21 cellular contexts compared by ENCODE assay signal in the genomic region with DNA sequence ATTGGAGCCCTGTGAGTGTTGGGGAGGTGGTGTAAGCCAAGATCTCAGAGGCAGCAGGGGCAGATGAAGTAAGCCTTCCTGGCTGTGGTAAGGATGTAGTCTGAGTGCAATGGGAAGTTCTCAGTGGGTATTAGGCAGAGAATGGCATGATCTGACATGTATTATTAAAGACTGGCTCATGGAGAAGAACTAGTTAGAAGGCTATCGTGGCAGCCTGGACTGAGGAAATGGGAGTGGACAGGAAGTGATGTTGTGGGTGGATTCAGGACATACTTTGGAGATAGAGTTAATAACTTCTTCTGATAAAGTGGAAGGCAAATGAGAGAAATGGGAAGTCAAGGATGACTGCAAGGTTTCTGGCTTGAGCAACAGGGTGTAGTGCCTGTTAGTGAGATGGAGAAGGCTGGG.
DNase-seq lines count a peak whose midpoint lies in the region; ATAC-seq, FAIRE-seq and TF ChIP-seq lines count a peak whose summit lies in the region.
"Had no signal": no experiment of that assay in that cellular context is flagged by ENCODE, and none has a peak within 500 bp of the region (broad histone marks: within the 10 kb centered on the region; RNA-seq: fewer than 3 reads in every experiment).

No MANE protein-coding gene starts in this region.

- H3K4ac ChIP-seq in IMR-90 (ENCODE audit: low read depth, low read length), result no peak overlapping the region
- H3K4ac ChIP-seq in H1 (replicated peaks; ENCODE audit: insufficient read length, low read depth, low read length), result no peak overlapping the region
- H3K4ac ChIP-seq in neuronal stem cell (ENCODE audit: low read length), result no peak overlapping the region

- DNase-seq in IMR-90 (peak; percentile 16), OCI-M1 (lab: John Stamatoyannopoulos, UW) (peak; percentile 28), H1 (ENCODE audit: low read depth in 1 of 2, low spot score in 2 of 2) (no peak), neuronal stem cell (ENCODE audit: low spot score) (no peak), GM10248 (ENCODE audit: extremely low spot score) (no peak), ureter (ENCODE audit: low spot score) (no peak), activated gamma-delta T cell (lab: John Stamatoyannopoulos, UW) (no peak)
- no peak for DNase-seq in activated CD4-positive, alpha-beta T cell treated with anti-CD3 and anti-CD28 coated beads, Interleukin-2, amount 50 U/mL, for 1 hour
- DNase-seq: activated naive CD4-positive, alpha-beta T cell; GDM1; KBM-7; NCI-H1092 treated with DMSO at 0.1 percent for 48 hours; NCI-H748 treated with DMSO at 0.1 percent for 48 hours; Peyer's patch; posterior cingulate gyrus; small intestine; stimulated activated CD8-positive, alpha-beta memory T cell treated with anti-CD3 and anti-CD28 coated beads, Interleukin-4, amount 100 ng/mL, for 48 hours had no signal

- in situ Hi-C loops in IMR-90 (cut with MboI; ENCODE audit: low sequenced_read_pairs), result no loop called here

- no peak for FAIRE-seq in H1 (lab: Jason Lieb, UNC)
- FAIRE-seq: colon, GM12891, small intestine, TTC549 had no signal

- H3K9ac ChIP-seq in IMR-90 (ENCODE audit: low read depth, low read length) (no peak overlapping the region), H1 (replicated peaks in 1 of 4; ENCODE audit: extremely low read depth in 1 of 4, low read depth in 3 of 4, low read length in 3 of 4) (no peak overlapping the region), neuronal stem cell (ENCODE audit: low read depth, low read length, poor library complexity) (no peak overlapping the region)

- H2AK9ac ChIP-seq in IMR-90 (replicated peaks; ENCODE audit: low read depth, low read length, poor library complexity), result no peak overlapping the region

- H4K5ac ChIP-seq in IMR-90 (ENCODE audit: low read depth, low read length) (peak overlapping the region; percentile 45; the same call in 1 of the 2 replicates), H1 (ENCODE audit: insufficient read length, low read depth, low read length) (no peak overlapping the region)

- H3K36me3 ChIP-seq in IMR-90 (ENCODE audit: control insufficient read depth, insufficient read depth, low read length) (no peaks in the 10 kb centered on the region), H1 (ENCODE audit: control insufficient read depth in 2 of 4, insufficient read depth in 4 of 4, low read length in 3 of 4) (no peaks in the 10 kb centered on the region; a peak in 1 of 8 replicates), neuronal stem cell (replicated peaks in 1 of 2; ENCODE audit: control insufficient read depth in 2 of 2, insufficient read depth in 2 of 2, low read length in 2 of 2) (no peaks in the 10 kb centered on the region)
- H3K36me3 ChIP-seq: Peyer's patch had no signal

- no peak for TF ChIP-seq CTCF in IMR-90 (conservative IDR thresholded peaks at IDR 0.05; ENCODE audit: low read depth, low read length)
- no peak for TF ChIP-seq CTCF in H1 (IDR thresholded peaks at IDR 0.05; ENCODE audit: control extremely low read depth in 1 of 3, insufficient read depth in 1 of 3, low read depth in 1 of 3, low read length in 3 of 3)
- TF ChIP-seq CTCF in GM10248 (IDR thresholded peaks at IDR 0.05; ENCODE audit: control extremely low read depth, extremely low read depth, low read depth, missing control alignments), result no peak

- H4K20me1 ChIP-seq in IMR-90 (ENCODE audit: insufficient read depth, low read length) (no peaks in the 10 kb centered on the region), H1 (replicated peaks in 1 of 2; ENCODE audit: control insufficient read depth in 1 of 2, insufficient read depth in 2 of 2, low read length in 2 of 2) (no peaks in the 10 kb centered on the region)

- H3K27me3 ChIP-seq in IMR-90 (ENCODE audit: control insufficient read depth, insufficient read depth, low read length) (no peaks in the 10 kb centered on the region), H1 (replicated peaks in 1 of 4; ENCODE audit: control insufficient read depth in 3 of 4, extremely low read depth in 1 of 4, insufficient read depth in 3 of 4, low read length in 3 of 4) (no peaks in the 10 kb centered on the region), neuronal stem cell (ENCODE audit: control insufficient read depth in 3 of 3, insufficient read depth in 3 of 3, low read depth in 1 of 3, low read length in 3 of 3) (peaks cover 0 to 4% (median 0%) of the 10 kb centered on the region in 3 experiments)
- H3K27me3 ChIP-seq: Peyer's patch had no signal

- H3K4me3 ChIP-seq in IMR-90 (ENCODE audit: insufficient read depth, low read depth, low read length), result no peak overlapping the region
- H3K4me3 ChIP-seq in H1 (ENCODE audit: extremely low read depth in 1 of 4, insufficient read depth in 2 of 4, low read depth in 3 of 4, low read length in 4 of 4), result no peak overlapping the region
- H3K4me3 ChIP-seq in neuronal stem cell (ENCODE audit: low read length in 2 of 2), result no peak overlapping the region
- H3K4me3 ChIP-seq: Peyer's patch had no signal

- no peak for TF ChIP-seq POLR2A in IMR-90 (IDR thresholded peaks at IDR 0.05; ENCODE audit: low read depth, low read length)
- TF ChIP-seq POLR2A in H1 (IDR thresholded peaks at IDR 0.05; ENCODE audit: control extremely low read depth in 1 of 2, low read depth in 2 of 2, low read length in 2 of 2), result no peak

- dilution Hi-C loops in IMR-90 (cut with HindIII; ENCODE audit: low sequenced_read_pairs, unreplicated experiment), result no loop called here

- no peaks in the 10 kb centered on the region for H3K79me2 ChIP-seq in H1 (ENCODE audit: control insufficient read depth in 1 of 2, insufficient read depth in 2 of 2, low read length in 2 of 2)

- no peak for TF ChIP-seq EP300 in H1 (IDR thresholded peaks at IDR 0.05; ENCODE audit: borderline replicate concordance in 1 of 2, low read depth in 2 of 2, low read length in 2 of 2)

- H4K8ac ChIP-seq in IMR-90 (ENCODE audit: low read depth in 2 of 2, low read length in 2 of 2), result peak overlapping the region; percentile 42 to 55; a peak in 3 of 4 replicates
- H4K8ac ChIP-seq in H1 (ENCODE audit: extremely low read depth, insufficient read depth, low read length), result no peak overlapping the region
- H4K8ac ChIP-seq in neuronal stem cell (ENCODE audit: low read depth, low read length), result no peak overlapping the region

- WGBS in IMR-90 (ENCODE audit: extremely low coverage in 2 of 2, insufficient read length in 1 of 2), 2 experiments, result 67% methylated on average over 1 of the region's 1 CpG; no CpG with 5 or more reads in 1 of the 2 experiments
- WGBS in H1 (ENCODE audit: extremely low coverage in 1 of 2, insufficient coverage in 1 of 2, insufficient read length in 1 of 2, insufficient replicate concordance in 2 of 2, low coverage in 1 of 2, low lambda C conversion rate in 2 of 2, missing lambda C conversion rate in 1 of 2), 2 experiments, result 100% methylated on average over 1 of the region's 1 CpG; no CpG with 5 or more reads in 1 of the 2 experiments
- no CpG with 5 or more reads among the region's 1 CpG for WGBS in neuronal stem cell (ENCODE audit: extremely low coverage in 2 of 2, insufficient read length in 2 of 2, insufficient replicate concordance in 1 of 2), 2 donors

- H3K56ac ChIP-seq in IMR-90 (ENCODE audit: extremely low read depth, insufficient read depth, low read length) (no peak overlapping the region), H1 (replicated peaks; ENCODE audit: insufficient read length, low read depth, low read length) (no peak overlapping the region)

- H4K91ac ChIP-seq in IMR-90 (ENCODE audit: insufficient read depth, low read depth, low read length) (no peak overlapping the region), H1 (replicated peaks; ENCODE audit: insufficient read length, low read length) (no peak overlapping the region), neuronal stem cell (ENCODE audit: low read depth, low read length, poor library complexity) (no peak overlapping the region)

- intact Hi-C loops in IMR-90 (cut with micrococcal nuclease), result loop anchor here (10.0 kb wide), 1 partner anchor 1134 kb away; no protein-coding TSS in a partner anchor

- POLR2A ChIA-PET in IMR-90 (lab: Charles Lee; ENCODE audit: unreplicated experiment) (no interaction called here), H1 (lab: Charles Lee; ENCODE audit: partially characterized antibody) (no interaction called here), GM10248 (lab: Yijun Ruan, JAX) (no interaction called here)

- H3K27ac ChIP-seq in IMR-90 (ENCODE audit: insufficient read depth, low read length), result no peak overlapping the region
- H3K27ac ChIP-seq in H1 (ENCODE audit: low read depth, low read length), result no peak overlapping the region
- H3K27ac ChIP-seq in neuronal stem cell (replicated peaks; ENCODE audit: low read length), result no peak overlapping the region
- H3K27ac ChIP-seq: Peyer's patch had no signal

- H3K4me2 ChIP-seq in IMR-90 (ENCODE audit: low read depth, low read length), result no peak overlapping the region
- no peak overlapping the region for H3K4me2 ChIP-seq in H1 (ENCODE audit: insufficient read depth in 1 of 2, low read depth in 2 of 2, low read length in 2 of 2)
- H3K4me2 ChIP-seq in neuronal stem cell (ENCODE audit: insufficient read depth, low read length, poor library complexity, severe bottlenecking), result no peak overlapping the region

- no peaks in the 10 kb centered on the region; the same call in 1 of the 2 replicates for H3K23me2 ChIP-seq in H1 (ENCODE audit: low read depth, low read length)

- H2BK12ac ChIP-seq in H1 (ENCODE audit: low read depth, low read length), result 0 out of 2 replicates have a peak overlapping the region, but pooled peaks have one; percentile 7
- no peak overlapping the region for H2BK12ac ChIP-seq in neuronal stem cell (ENCODE audit: low read length)

- H3K9me3 ChIP-seq in IMR-90 (ENCODE audit: control insufficient read depth, insufficient read depth, low read length) (peaks cover 3% of the 10 kb centered on the region; the same call in 1 of the 2 replicates), H1 (ENCODE audit: insufficient read depth in 2 of 2, low read depth in 1 of 2, low read length in 1 of 2) (peaks cover 0 to 3% of the 10 kb centered on the region in 2 experiments; a peak in 2 of 4 replicates), neuronal stem cell (replicated peaks in 1 of 2; ENCODE audit: control insufficient read depth in 2 of 2, insufficient read depth in 1 of 2, low read depth in 1 of 2, low read length in 2 of 2) (peaks cover 4 to 6% of the 10 kb centered on the region in 2 donors)
- H3K9me3 ChIP-seq: Peyer's patch had no signal

- H3K14ac ChIP-seq in IMR-90 (replicated peaks; ENCODE audit: low read depth, low read length) (no peak overlapping the region), H1 (ENCODE audit: insufficient read length) (no peak overlapping the region), neuronal stem cell (ENCODE audit: low read length) (no peak overlapping the region)

- H2BK120ac ChIP-seq in IMR-90 (ENCODE audit: low read depth, low read length) (no peak overlapping the region), H1 (replicated peaks; ENCODE audit: low read depth, low read length) (no peak overlapping the region), neuronal stem cell (ENCODE audit: low read depth, low read length) (no peak overlapping the region)

- H2BK15ac ChIP-seq in IMR-90 (ENCODE audit: low read depth, low read length), result 0 out of 3 replicates have a peak overlapping the region, but pooled peaks have one; percentile 20
- H2BK15ac ChIP-seq in H1 (ENCODE audit: low read length), result no peak overlapping the region
- H2BK15ac ChIP-seq in neuronal stem cell (ENCODE audit: low read length), result no peak overlapping the region

- no TSS peak for BruUV-seq in IMR-90 (replicated peaks; lab: Mats Ljungman, UMichigan)

- H2AK5ac ChIP-seq in IMR-90 (ENCODE audit: low read depth, low read length), result no peak overlapping the region
- H2AK5ac ChIP-seq in H1 (ENCODE audit: low read depth, low read length), result no peak overlapping the region
- no peak overlapping the region for H2AK5ac ChIP-seq in neuronal stem cell (ENCODE audit: low read depth, low read length)

- no peak overlapping the region; the same call in 1 of the 2 replicates for H3K18ac ChIP-seq in IMR-90 (ENCODE audit: low read depth, low read length)
- no peak overlapping the region for H3K18ac ChIP-seq in H1 (ENCODE audit: extremely low read depth, low read length)
- H3K18ac ChIP-seq in neuronal stem cell (ENCODE audit: low read length), result peak overlapping the region; percentile 33

- H3K9me1 ChIP-seq in IMR-90 (ENCODE audit: insufficient read depth, low read length), result no peaks in the 10 kb centered on the region

- H3K23ac ChIP-seq in IMR-90 (ENCODE audit: low read depth, low read length), result no peak overlapping the region
- H3K23ac ChIP-seq in H1 (ENCODE audit: insufficient read length), result no peak overlapping the region
- no peak overlapping the region for H3K23ac ChIP-seq in neuronal stem cell (ENCODE audit: low read depth, low read length, poor library complexity)

- no peak for TF ChIP-seq RAD21 in IMR-90 (IDR thresholded peaks at IDR 0.05; ENCODE audit: low read length)
- TF ChIP-seq RAD21 in H1 (IDR thresholded peaks at IDR 0.05 in 1 of 2, conservative IDR thresholded peaks at IDR 0.05 in 1 of 2; ENCODE audit: low read depth in 2 of 2, low read length in 2 of 2), result no peak

- CTCF ChIA-PET in IMR-90 (lab: Yijun Ruan, JAX), result no interaction called here
- CTCF ChIA-PET in H1 (lab: Charles Lee; ENCODE audit: partially characterized antibody), result interaction anchor here (1.3 kb wide), 1 partner anchor 26 kb away, joined by 3 read pairs; no protein-coding TSS in a partner anchor
- CTCF ChIA-PET in GM10248 (lab: Yijun Ruan, JAX), result interaction anchor here (1.5 to 3.5 kb wide), 2 partner anchors 12 to 14 kb away, joined by 5 to 28 read pairs; no protein-coding TSS in a partner anchor

- H3K4me1 ChIP-seq in IMR-90 (ENCODE audit: control insufficient read depth, insufficient read depth, low read length), result no peaks in the 10 kb centered on the region; the same call in 1 of the 2 replicates
- H3K4me1 ChIP-seq in H1 (replicated peaks in 1 of 4; ENCODE audit: control insufficient read depth in 3 of 4, insufficient read depth in 4 of 4, low read length in 3 of 4), result no peaks in the 10 kb centered on the region
- peaks cover 0 to under 1% of the 10 kb centered on the region in 2 donors for H3K4me1 ChIP-seq in neuronal stem cell (ENCODE audit: control insufficient read depth in 2 of 2, insufficient read depth in 1 of 2, low read depth in 1 of 2, low read length in 2 of 2)
- H3K4me1 ChIP-seq: Peyer's patch had no signal

- H3K79me1 ChIP-seq in IMR-90 (ENCODE audit: low read depth in 1 of 2, low read length in 2 of 2) (no peaks in the 10 kb centered on the region), H1 (ENCODE audit: low read depth, low read length) (no peaks in the 10 kb centered on the region), neuronal stem cell (ENCODE audit: low read depth, low read length) (no peaks in the 10 kb centered on the region)

- H2BK5ac ChIP-seq in IMR-90 (ENCODE audit: low read depth, low read length, poor library complexity, severe bottlenecking), result no peak overlapping the region
- no peak overlapping the region for H2BK5ac ChIP-seq in H1 (ENCODE audit: low read depth, low read length)
- no peak overlapping the region for H2BK5ac ChIP-seq in neuronal stem cell (ENCODE audit: low read length)

- no peak for ATAC-seq in IMR-90 (ENCODE audit: low read depth)
- ATAC-seq: HCT116 had no signal

- H2AFZ ChIP-seq in IMR-90 (replicated peaks; ENCODE audit: low read length, poor library complexity) (peak overlapping the region; percentile 28), H1 (ENCODE audit: low read length) (no peak overlapping the region), neuronal stem cell (ENCODE audit: low read length) (no peak overlapping the region)

- H2BK20ac ChIP-seq in IMR-90 (ENCODE audit: low read depth, low read length), result no peak overlapping the region
- no peak overlapping the region for H2BK20ac ChIP-seq in H1 (ENCODE audit: low read length)

Comparison
In these comparisons a context has a peak if more than half of its experiments do, and no peak if none do; other contexts are left out.
1. DNase-seq: peak in IMR-90 (single experiment) and OCI-M1 (single experiment); none in H1 (0 of 2), neuronal stem cell (single experiment), GM10248 (single experiment), ureter (single experiment), activated CD4-positive, alpha-beta T cell treated with anti-CD3 and anti-CD28 coated beads, Interleukin-2, amount 50 U/mL, for 1 hour (single experiment) and activated gamma-delta T cell (single experiment).
2. H4K8ac ChIP-seq: peak in IMR-90 (2 of 2); none in H1 (single experiment) and neuronal stem cell (single experiment).